14 cellular contexts compared by ENCODE assay signal in genomic region chr2:96769816-96770215, GRCh38. TPM values are rescaled to one million over a fixed set of nuclear protein-coding genes. Genes with fewer than 3 reads are reported as not detected.
DNase-seq lines count a peak whose midpoint lies in the region; ATAC-seq, FAIRE-seq and TF ChIP-seq lines count a peak whose summit lies in the region.
"Had no signal": no experiment of that assay in that cellular context is flagged by ENCODE, and none has a peak within 500 bp of the region (broad histone marks: within the 10 kb centered on the region; RNA-seq: fewer than 3 reads in every experiment).

No MANE protein-coding gene starts in this region.

- no peak overlapping the region for H3K9ac ChIP-seq in endodermal cell (ENCODE audit: extremely low read depth, low read length, poor library complexity, severe bottlenecking)

- no peak overlapping the region for H3K27ac ChIP-seq in left lung
- H3K27ac ChIP-seq in stomach = no peak overlapping the region
- no peak overlapping the region for H3K27ac ChIP-seq in endodermal cell (ENCODE audit: low read depth, low read length)
- no peak overlapping the region for H3K27ac ChIP-seq in PC-9

- H3K36me3 ChIP-seq in left lung (peaks cover 0 to 7% of the 10 kb centered on the region in 2 donors), stomach (peaks cover 0 to 13% (median 0%) of the 10 kb centered on the region in 4 donors), endodermal cell (ENCODE audit: control insufficient read depth, insufficient read depth, low read length) (no peaks in the 10 kb centered on the region), PC-9 (ENCODE audit: low read depth) (no peaks in the 10 kb centered on the region)

- CTCF ChIA-PET in PC-9 (lab: Charles Lee) = interaction anchor here (0.5 to 0.6 kb wide), 2 partner anchors 22 to 226 kb away, joined by 3 to 4 read pairs; no protein-coding TSS in a partner anchor

- no peak overlapping the region for H3K4me3 Mint-ChIP-seq in endodermal cell
- H3K4me3 Mint-ChIP-seq: central memory CD8-positive, alpha-beta T cell; HFFc6 had no signal

- no peak for TF ChIP-seq POLR2A in stomach (IDR thresholded peaks at IDR 0.05)

- FAIRE-seq in HTR-8/SVneo (lab: Jason Lieb, UNC) = peak; percentile 44

- no peak overlapping the region for H2AFZ ChIP-seq in PC-9

- peak; percentile 38 for ATAC-seq in left lung
- no peak for ATAC-seq in HG02870 (IDR thresholded peaks at IDR 0.05; ENCODE audit: unreplicated experiment)
- ATAC-seq in GM21825 (IDR thresholded peaks at IDR 0.05; ENCODE audit: unreplicated experiment) = no peak

- POLR2A ChIA-PET in PC-9 (lab: Charles Lee; ENCODE audit: unreplicated experiment) = no interaction called here

- BruUV-seq in PC-9 (replicated peaks; lab: Mats Ljungman, UMichigan) = no TSS peak

- H3K27me3 ChIP-seq in left lung (no peaks in the 10 kb centered on the region), stomach (no peaks in the 10 kb centered on the region), endodermal cell (ENCODE audit: control insufficient read depth, insufficient read depth, low read length, poor library complexity, severe bottlenecking) (no peaks in the 10 kb centered on the region), PC-9 (ENCODE audit: insufficient read depth, low read depth) (no peaks in the 10 kb centered on the region)

- intact Hi-C loops in left lung (cut with DNase I) = no loop called here
- intact Hi-C loops in stomach (cut with DNase I; ENCODE audit: low total_unique reads) = no loop called here
- intact Hi-C loops in PC-9 (cut with micrococcal nuclease; ENCODE audit: unreplicated experiment) = loop anchor here (10.0 kb wide), 1 partner anchor 435 kb away; the partner anchor contains the start of gene NCAPH

- H4K20me1 ChIP-seq in PC-9 (ENCODE audit: insufficient read depth) = no peaks in the 10 kb centered on the region

- H3K4me1 ChIP-seq in left lung = peaks cover 0 to 32% of the 10 kb centered on the region in 2 donors
- H3K4me1 ChIP-seq in stomach = peaks cover 20 to 84% (median 63%) of the 10 kb centered on the region in 4 donors
- no peaks in the 10 kb centered on the region for H3K4me1 ChIP-seq in endodermal cell (ENCODE audit: control insufficient read depth, insufficient read depth, low read length)
- peaks cover 70% of the 10 kb centered on the region for H3K4me1 ChIP-seq in PC-9 (replicated peaks; ENCODE audit: insufficient read depth)

- H3F3A ChIP-seq in PC-9 (ENCODE audit: insufficient read depth, low read depth) = peaks cover 39% of the 10 kb centered on the region

- TF ChIP-seq EP300 in stomach (IDR thresholded peaks at IDR 0.05) = no peak

- no peaks in the 10 kb centered on the region for H3K9me3 Mint-ChIP-seq in endodermal cell
- H3K9me3 Mint-ChIP-seq: central memory CD8-positive, alpha-beta T cell; HFFc6 had no signal

- H3K27me3 Mint-ChIP-seq in endodermal cell (ENCODE audit: insufficient read depth) = no peaks in the 10 kb centered on the region
- H3K27me3 Mint-ChIP-seq: central memory CD8-positive, alpha-beta T cell had no signal

- H3K79me2 ChIP-seq in PC-9 (ENCODE audit: low read depth) = peaks cover 76% of the 10 kb centered on the region

- H3K9me3 ChIP-seq in left lung (no peaks in the 10 kb centered on the region), stomach (no peaks in the 10 kb centered on the region), endodermal cell (ENCODE audit: control insufficient read depth, low read length) (no peaks in the 10 kb centered on the region), PC-9 (ENCODE audit: insufficient read depth, low read depth) (no peaks in the 10 kb centered on the region)

- no peak for DNase-seq in HTR-8/SVneo (ENCODE audit: insufficient read length, low spot score)
- DNase-seq in cerebellum (ENCODE audit: low spot score) = peak; percentile 34
- DNase-seq in left lung = peak in 1 of 2 donors; percentile 59
- peak; percentile 30 for DNase-seq in stomach
- DNase-seq in endodermal cell = no peak
- DNase-seq in PC-9 = no peak
- DNase-seq: activated effector memory CD4-positive, alpha-beta T cell treated with Interleukin-2 at 50 U/mL for 16 hours; HFFc6; NCI-H2107; retina; RPMI8226 had no signal

- no peaks in the 10 kb centered on the region for H3K9me2 ChIP-seq in PC-9 (ENCODE audit: insufficient read depth)

- no peak overlapping the region for H3K27ac Mint-ChIP-seq in endodermal cell
- H3K27ac Mint-ChIP-seq: HFFc6 had no signal

- peaks cover 18% of the 10 kb centered on the region for H3K36me3 Mint-ChIP-seq in endodermal cell (ENCODE audit: low read depth)

- WGBS in stomach, 5 donors = 52 to 67% (median 66%) methylated on average over 7 of the region's 7 CpGs
- 91 to 95% methylated on average over 4 to 7 of the region's 7 CpGs for WGBS in endodermal cell (ENCODE audit: insufficient coverage in 1 of 2, insufficient read length in 1 of 2), 2 experiments

- TF ChIP-seq CTCF in left lung (IDR thresholded peaks at IDR 0.05) (no peak), stomach (IDR thresholded peaks at IDR 0.05) (no peak), endodermal cell (conservative IDR thresholded peaks at IDR 0.05) (no peak), PC-9 (conservative IDR thresholded peaks at IDR 0.05) (no peak)

- no peak overlapping the region for H3K4me2 ChIP-seq in PC-9

- H3K4me3 ChIP-seq in left lung (no peak overlapping the region), stomach (no peak overlapping the region), endodermal cell (ENCODE audit: low read length) (no peak overlapping the region), PC-9 (no peak overlapping the region)

- H3K4me1 Mint-ChIP-seq in endodermal cell = peaks cover 20% of the 10 kb centered on the region

RNA-seq across cellular contexts. Expression of gene CNNM4, which starts 9.1 kb away (rescaled TPM):
- total RNA-seq in cerebellum (8.1 TPM), left lung (10 to 100 TPM; 14.4 to 22.8 TPM), stomach (10 to 100 TPM in 1 of 5 donors, 1 to 10 TPM in 4; 1.2 to 26.6 (median 5.1) TPM), endodermal cell (10 to 100 TPM; 22.3 to 27.5 TPM), PC-9 (2021) (28.2 and 31.4 TPM in 2 replicates)
- 1 to 10 TPM; 1.4 to 2.8 (median 2.1) TPM for polyA plus RNA-seq in stomach
- 11.2 TPM for polyA plus RNA-seq in endodermal cell (2013, experiment 1 of 2)
- 11.5 TPM for polyA plus RNA-seq in endodermal cell (2013, experiment 2 of 2)

RNA-seq across cellular contexts. Expression of gene LMAN2L, which starts 30.0 kb away (rescaled TPM):
- total RNA-seq in cerebellum = 19.7 TPM
- total RNA-seq in left lung = 10 to 100 TPM; 18.4 to 23.2 TPM
- 10 to 100 TPM in 2 of 5 donors, 1 to 10 TPM in 3; 1.4 to 17.1 (median 7.0) TPM for total RNA-seq in stomach
- 10 to 100 TPM in 1 of 3 donors, 1 to 10 TPM in 2; 1.4 to 11.4 (median 4.7) TPM for polyA plus RNA-seq in stomach
- 10 to 100 TPM; 24.4 to 30.4 TPM for total RNA-seq in endodermal cell
- 27.2 TPM for polyA plus RNA-seq in endodermal cell (2013, experiment 1 of 2)
- polyA plus RNA-seq in endodermal cell (2013, experiment 2 of 2) = 26.2 TPM
- total RNA-seq in PC-9 (2021) = 13.2 and 15.6 TPM in 2 replicates

RNA-seq across cellular contexts. Expression of gene CNNM3, which starts 46.3 kb away (rescaled TPM):
- 16.1 TPM for total RNA-seq in cerebellum
- 10 to 100 TPM; 24.8 to 29.0 TPM for total RNA-seq in left lung
- 100 to 1,000 TPM in 1 of 5 donors, 10 to 100 TPM in 3, 1 to 10 TPM in 1; 6.2 to 107 (median 23.3) TPM for total RNA-seq in stomach
- 1 to 10 TPM; 4.6 to 8.4 (median 6.3) TPM for polyA plus RNA-seq in stomach
- 10 to 100 TPM; 33.1 to 34.8 TPM for total RNA-seq in endodermal cell
- polyA plus RNA-seq in endodermal cell (2013, experiment 1 of 2) = 16.5 TPM
- polyA plus RNA-seq in endodermal cell (2013, experiment 2 of 2) = 14.9 TPM
- total RNA-seq in PC-9 (2021) = 28.7 and 28.8 TPM in 2 replicates

Comparison
In these comparisons a context has a peak if more than half of its experiments do, and no peak if none do; other contexts are left out.
1. DNase-seq: peak in cerebellum (single experiment) and stomach (single experiment); none in HTR-8/SVneo (single experiment), endodermal cell (single experiment) and PC-9 (0 of 2).